8 cellular contexts compared by ENCODE assay signal in the genomic region with DNA sequence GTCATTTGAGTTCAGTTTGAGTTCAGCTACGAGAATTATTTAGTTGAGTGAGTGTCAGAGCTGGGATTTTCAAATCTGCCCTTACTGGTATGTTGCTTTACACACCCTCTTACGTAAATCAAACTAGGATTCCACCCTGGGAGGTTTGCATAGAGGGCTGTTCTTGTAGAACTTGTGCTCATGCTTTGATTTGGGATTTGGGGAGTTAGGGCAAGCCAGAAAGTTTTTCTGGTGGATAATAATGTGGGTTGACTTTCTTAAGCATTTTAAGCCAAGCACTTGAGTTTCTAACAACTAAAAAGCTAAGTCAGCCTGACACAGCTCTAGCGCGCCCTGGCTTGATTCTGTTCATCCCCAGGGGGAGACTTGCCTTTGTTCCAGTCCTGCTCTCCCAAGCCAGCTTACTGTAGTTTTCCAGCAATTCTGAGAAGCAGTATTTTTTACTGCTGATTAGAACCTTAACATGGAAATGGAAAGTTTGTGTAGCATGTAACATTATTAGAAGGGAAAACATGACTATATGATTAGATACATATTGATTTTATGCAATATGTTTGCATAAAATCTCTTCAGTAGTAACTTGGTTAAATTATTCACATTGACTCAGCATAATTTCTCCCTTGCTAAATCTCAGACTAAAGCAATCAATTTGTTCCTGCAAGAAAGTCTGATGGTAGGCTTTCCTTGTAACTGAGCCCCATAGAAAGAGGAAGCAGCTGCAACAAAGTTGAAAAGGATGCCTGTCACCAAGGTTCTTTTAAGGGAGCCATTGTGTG. TPM values are rescaled to one million over a fixed set of nuclear protein-coding genes. Genes with fewer than 3 reads are reported as not detected.
DNase-seq lines count a peak whose midpoint lies in the region; ATAC-seq and TF ChIP-seq lines count a peak whose summit lies in the region.

No MANE protein-coding gene starts in this region.

- H3K27ac ChIP-seq in HEK293 (ENCODE audit: extremely low read depth, low read depth, low read length) (no peak overlapping the region), SJCRH30 (peak overlapping the region; percentile 86)

- H3K4me1 ChIP-seq in HEK293 (ENCODE audit: control insufficient read depth, insufficient read depth, low read length) (no peaks in the 10 kb centered on the region), SJCRH30 (peaks cover 11% of the 10 kb centered on the region)

- H3K9me3 ChIP-seq in HEK293 (ENCODE audit: control insufficient read depth, insufficient read depth, low read depth, low read length) (no peaks in the 10 kb centered on the region), SJCRH30 (replicated peaks) (no peaks in the 10 kb centered on the region)

- H3K4me3 ChIP-seq in HEK293 (ENCODE audit: low read depth, low read length) (no peak overlapping the region), SJCRH30 (peak overlapping the region; percentile 24), fibroblast of pulmonary artery (replicated peaks; ENCODE audit: low read depth, low read length) (no peak overlapping the region)

- peaks cover 0 to 5% of the 10 kb centered on the region in 2 experiments; a peak in 2 of 3 replicates for H3K36me3 ChIP-seq in HEK293 (ENCODE audit: control insufficient read depth in 2 of 2, insufficient read depth in 1 of 2, low read length in 2 of 2)
- no peaks in the 10 kb centered on the region for H3K36me3 ChIP-seq in SJCRH30

- POLR2A ChIA-PET in HEK293 (lab: Yijun Ruan, JAX): interaction anchor here (0.7 to 1.9 kb wide), 2 partner anchors 11 to 707 kb away, joined by 3 to 7 read pairs; a partner anchor contains a TSS

- CTCF ChIA-PET in HEK293 (lab: Yijun Ruan, JAX): interaction anchor here (0.6 to 1.3 kb wide), 5 partner anchors 10 to 106 kb away, joined by 3 to 8 read pairs (median 3); no protein-coding TSS in a partner anchor

- peak; percentile 54 to 79 for DNase-seq in SJCRH30
- peak; percentile 83 for DNase-seq in fibroblast of pulmonary artery (ENCODE audit: low read depth)
- DNase-seq in omental fat pad (ENCODE audit: low spot score): no peak
- DNase-seq in NCI-H2107 (lab: John Stamatoyannopoulos, UW): no peak
- DNase-seq in ureter (ENCODE audit: low spot score): no peak
- DNase-seq in cerebellar nuclear complex (lab: John Stamatoyannopoulos, UW): no peak
- no peak for DNase-seq in NCI-H82 treated with DMSO at 0.1 percent for 48 hours (lab: John Stamatoyannopoulos, UW; ENCODE audit: unreplicated experiment)

- TF ChIP-seq CTCF in HEK293 (tag by site-specific recombination; IDR thresholded peaks at IDR 0.05) (no peak), fibroblast of pulmonary artery (IDR thresholded peaks at IDR 0.05; ENCODE audit: low read length, missing control alignments) (peak; percentile 14), omental fat pad (IDR thresholded peaks at IDR 0.05) (no peak)

- ATAC-seq in omental fat pad (ENCODE audit: low FRiP score): peak; percentile 82

- no peaks in the 10 kb centered on the region for H3K27me3 ChIP-seq in SJCRH30

TF ChIP-seq in HEK293, 187 proteins besides CTCF, POLR2A, EP300 and RAD21:
- TF ChIP-seq ZNF600 (tag by site-specific recombination; IDR thresholded peaks at IDR 0.05): no peak
- 0 out of 2 replicates have a peak, but pooled peaks have one; percentile 28 for TF ChIP-seq ZBTB8A (tag by site-specific recombination; IDR thresholded peaks at IDR 0.05)
- no peak for TF ChIP-seq ZNF548 (tag by site-specific recombination; IDR thresholded peaks at IDR 0.05)
- no peak for TF ChIP-seq RBAK (tag by site-specific recombination; IDR thresholded peaks at IDR 0.05)
- peak; percentile 85 for TF ChIP-seq ZBTB17 (tag by site-specific recombination; IDR thresholded peaks at IDR 0.05)

RNA-seq across cellular contexts. Expression of a gene that starts 11.1 kb away (rescaled TPM):
- 316 and 350 TPM in 2 replicates for total RNA-seq in SJCRH30 (2014; rRNA removed; shearing (Covaris generic))
- 100 to 1,000 TPM; 139 to 432 (median 290) TPM for total RNA-seq in omental fat pad
- total RNA-seq in ureter: 85.1 TPM

RNA-seq across cellular contexts. Expression of a gene that starts 42.4 kb away (rescaled TPM):
- 15.5 and 16.1 TPM in 2 replicates for total RNA-seq in SJCRH30 (2014; rRNA removed; shearing (Covaris generic))
- 1 to 10 TPM; 3.5 to 5.4 (median 4.3) TPM for total RNA-seq in omental fat pad
- 14.9 TPM for total RNA-seq in ureter

Comparison
In these comparisons a context has a peak if more than half of its experiments do, and no peak if none do; other contexts are left out.
1. DNase-seq: peak in SJCRH30 (2 of 2) and fibroblast of pulmonary artery (single experiment); none in omental fat pad (single experiment), NCI-H2107 (single experiment), ureter (single experiment), cerebellar nuclear complex (0 of 2) and NCI-H82 treated with DMSO at 0.1 percent for 48 hours (single experiment).